In the genomic region with DNA sequence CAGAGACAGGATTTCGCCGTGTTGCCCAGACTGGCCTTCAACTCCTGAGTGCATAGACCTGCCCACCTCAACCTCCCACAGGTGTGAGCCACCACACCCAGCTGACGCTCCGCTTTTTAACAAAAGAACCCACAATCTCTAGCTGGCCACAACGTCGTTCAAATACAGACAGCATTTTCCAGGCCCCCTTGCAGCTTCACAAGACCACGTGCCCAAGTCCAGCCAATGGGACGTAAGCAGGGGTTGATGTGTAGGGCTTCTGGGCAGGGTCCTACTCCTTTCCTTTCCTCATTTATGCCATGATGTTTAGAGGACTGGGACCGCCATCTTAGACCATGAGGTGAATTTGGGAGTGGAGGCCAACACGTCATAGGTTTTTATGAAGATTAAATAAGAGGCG, we compare ENCODE assay signal across 1 cellular context.
TF ChIP-seq lines count a peak whose summit lies in the region.

No MANE protein-coding gene starts in this region.

TF ChIP-seq in K562, 482 proteins besides CTCF, POLR2A, EP300 and RAD21 (continued from another document):
- peak; percentile 85; the same call in 1 of the 2 replicates for TF ChIP-seq ZNF263 (CRISPR knock-in tag; IDR thresholded peaks at IDR 0.05; ENCODE audit: borderline replicate concordance)
